Comparison of ENCODE assay signal across 9 cellular contexts in genomic region chr1:77948841-77949424, GRCh38. TPM values are rescaled to one million over a fixed set of nuclear protein-coding genes. Genes with fewer than 3 reads are reported as not detected.
DNase-seq lines count a peak whose midpoint lies in the region; ATAC-seq and TF ChIP-seq lines count a peak whose summit lies in the region.
"Had no signal": no experiment of that assay in that cellular context is flagged by ENCODE, and none has a peak within 500 bp of the region (broad histone marks: within the 10 kb centered on the region; RNA-seq: fewer than 3 reads in every experiment).

No MANE protein-coding gene starts in this region.

- H3K27ac ChIP-seq in PC-3 (ENCODE audit: low read length), result no peak overlapping the region
- H3K27ac ChIP-seq in stomach, result no peak overlapping the region

- POLR2A ChIA-PET in PC-3 (lab: Charles Lee; ENCODE audit: unreplicated experiment), result no interaction called here

- TF ChIP-seq POLR2A in stomach (IDR thresholded peaks at IDR 0.05), result no peak

- TF ChIP-seq EP300 in stomach (IDR thresholded peaks at IDR 0.05), result no peak

- peaks cover 6% of the 10 kb centered on the region for H3F3A ChIP-seq in PC-3 (ENCODE audit: low read length, unreplicated experiment)

- peaks cover 17% of the 10 kb centered on the region for H4K20me1 ChIP-seq in PC-3 (ENCODE audit: low read length)

- H3K36me3 ChIP-seq in PC-3 (ENCODE audit: low read depth, low read length) (peaks cover 87% of the 10 kb centered on the region), stomach (peaks cover 22 to 98% (median 94%) of the 10 kb centered on the region in 4 donors)

- no peaks in the 10 kb centered on the region for H3K9me2 ChIP-seq in PC-3 (replicated peaks; ENCODE audit: low read length)

- peaks cover 8% of the 10 kb centered on the region; the same call in 1 of the 2 replicates for H3K79me2 ChIP-seq in PC-3 (ENCODE audit: low read length)

- TF ChIP-seq CTCF in PC-3 (conservative IDR thresholded peaks at IDR 0.05; ENCODE audit: low read depth, low read length), result no peak; the same call in 1 of the 2 replicates
- peak; percentile 23 for TF ChIP-seq CTCF in foreskin fibroblast (IDR thresholded peaks at IDR 0.05; ENCODE audit: low read depth, low read length)
- TF ChIP-seq CTCF in stomach (IDR thresholded peaks at IDR 0.05), result no peak

- in situ Hi-C loops in ACHN (cut with HindIII; ENCODE audit: low pct_ligation_motif_present, low pct_unique_long_range_greater_than_20kb, low sequenced_read_pairs), result no loop called here

- H3K27me3 ChIP-seq in PC-3 (ENCODE audit: low read length) (no peaks in the 10 kb centered on the region), stomach (no peaks in the 10 kb centered on the region)

- CTCF ChIA-PET in PC-3 (lab: Charles Lee), result no interaction called here

- no peak overlapping the region for H3K4me3 ChIP-seq in PC-3 (ENCODE audit: low read length)
- H3K4me3 ChIP-seq in foreskin fibroblast (ENCODE audit: low read depth in 1 of 2, low read length in 2 of 2), result no peak overlapping the region
- no peak overlapping the region for H3K4me3 ChIP-seq in stomach

- DNase-seq in ACHN, result peak; percentile 43
- peak; percentile 20 for DNase-seq in PC-3
- peak in 1 of 2 donors; percentile 45 for DNase-seq in foreskin fibroblast
- no peak for DNase-seq in activated CD8-positive, alpha-beta memory T cell treated with anti-CD3 and anti-CD28 coated beads, Interleukin-2, amount 50 U/mL, for 4 hours
- DNase-seq in NCI-H524 treated with DMSO at 0.1 percent for 48 hours (lab: John Stamatoyannopoulos, UW), result no peak
- no peak for DNase-seq in NCI-H226
- DNase-seq in stomach, result no peak
- DNase-seq: immature natural killer cell had no signal

- no peak overlapping the region for H2AFZ ChIP-seq in PC-3 (ENCODE audit: low read length)

- no peak overlapping the region for H3K9ac ChIP-seq in PC-3 (ENCODE audit: low read length)

- H3K4me1 ChIP-seq in PC-3 (ENCODE audit: insufficient read depth, low read length) (no peaks in the 10 kb centered on the region), stomach (peaks cover 0 to 31% (median 17%) of the 10 kb centered on the region in 4 donors)

- no peak overlapping the region for H3K4me2 ChIP-seq in PC-3 (ENCODE audit: low read length)

- H3K9me3 ChIP-seq in PC-3 (ENCODE audit: low read length) (no peaks in the 10 kb centered on the region), stomach (no peaks in the 10 kb centered on the region)

- WGBS in stomach, 5 donors, result 41 to 48% (median 46%) methylated on average over 2 of the region's 2 CpGs

- no TSS peak for BruUV-seq in PC-3 (replicated peaks; lab: Mats Ljungman, UMichigan)

- ATAC-seq in GM18511 (IDR thresholded peaks at IDR 0.05; ENCODE audit: unreplicated experiment) (peak; percentile 56), PC-3 (peak; percentile 67; the same call in 1 of the 2 replicates)

- intact Hi-C loops in PC-3 (cut with micrococcal nuclease) (no loop called here), stomach (cut with DNase I; ENCODE audit: low total_unique reads) (no loop called here)

RNA-seq across cellular contexts. Expression of gene FUBP1, which starts 29.9 kb away (rescaled TPM):
- total RNA-seq in PC-3 (2014; rRNA removed) (81.5 and 93.4 TPM in 2 replicates), stomach (100 to 1,000 TPM in 3 of 5 donors, 10 to 100 TPM in 2; 39.4 to 394 (median 110) TPM)
- polyA plus RNA-seq in stomach, result 10 to 100 TPM; 25.6 to 48.0 (median 39.3) TPM

RNA-seq across cellular contexts. Expression of gene DNAJB4, which starts 55.8 kb away (rescaled TPM):
- 4.5 and 10.5 TPM in 2 replicates for total RNA-seq in PC-3 (2014; rRNA removed)
- 10 to 100 TPM in 4 of 5 donors, 1 to 10 TPM in 1; 7.2 to 65.7 (median 19.2) TPM for total RNA-seq in stomach
- 10 to 100 TPM in 2 of 3 donors, 1 to 10 TPM in 1; 7.3 to 13.1 (median 12.3) TPM for polyA plus RNA-seq in stomach

Comparison
In these comparisons a context has a peak if more than half of its experiments do, and no peak if none do; other contexts are left out.
1. DNase-seq: peak in ACHN (single experiment) and PC-3 (single experiment); none in activated CD8-positive, alpha-beta memory T cell treated with anti-CD3 and anti-CD28 coated beads, Interleukin-2, amount 50 U/mL, for 4 hours (single experiment), NCI-H524 treated with DMSO at 0.1 percent for 48 hours (single experiment), NCI-H226 (single experiment) and stomach (single experiment).